ENCODE assay signal across 14 cellular contexts in the genomic region with DNA sequence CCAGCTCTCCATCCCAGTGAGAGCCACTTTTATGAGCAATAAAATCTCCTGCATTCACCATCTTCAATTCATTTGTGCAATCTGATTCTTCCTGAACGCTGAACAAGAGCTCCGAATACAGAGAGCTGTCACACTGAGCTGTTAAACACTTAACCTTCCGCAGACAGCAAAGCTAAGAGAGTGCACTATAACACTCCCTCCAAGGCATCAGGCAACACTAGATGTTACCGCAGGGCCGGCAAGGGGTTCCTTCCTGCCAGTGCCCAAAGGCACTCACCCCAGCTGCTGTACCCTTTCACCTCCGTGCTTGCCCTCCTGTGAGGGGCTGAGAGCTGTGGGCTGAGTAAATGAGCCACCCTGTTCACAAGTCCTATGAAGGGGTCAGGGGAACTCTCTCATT.
A peak's percentile ranks its signal among the peaks of the same experiment; 100 is the strongest.
DNase-seq lines count a peak whose midpoint lies in the region; ATAC-seq and TF ChIP-seq lines count a peak whose summit lies in the region.
"Had no signal": no experiment of that assay in that cellular context is flagged by ENCODE, and none has a peak within 500 bp of the region (broad histone marks: within the 10 kb centered on the region; RNA-seq: fewer than 3 reads in every experiment).

No MANE protein-coding gene starts in this region.

- no peak overlapping the region for H2AFZ ChIP-seq in Karpas-422 (ENCODE audit: low read length)

- no peaks in the 10 kb centered on the region for H3K79me2 ChIP-seq in Karpas-422 (ENCODE audit: low read length)

- H3K27me3 ChIP-seq in right cardiac atrium (ENCODE audit: control insufficient read depth, insufficient read depth) (no peaks in the 10 kb centered on the region), Karpas-422 (ENCODE audit: low read length) (no peaks in the 10 kb centered on the region)
- no peaks in the 10 kb centered on the region for H3K27me3 ChIP-seq in effector memory CD4-positive, alpha-beta T cell (replicated peaks; ENCODE audit: control insufficient read depth, insufficient read depth, low read length, poor library complexity, severe bottlenecking)
- H3K27me3 ChIP-seq: BE2C had no signal

- no peak overlapping the region for H3K9ac ChIP-seq in Karpas-422 (ENCODE audit: low read length)

- no peaks in the 10 kb centered on the region for H3K4me1 ChIP-seq in right cardiac atrium (ENCODE audit: control insufficient read depth, insufficient read depth, low read length)
- H3K4me1 ChIP-seq in effector memory CD4-positive, alpha-beta T cell (ENCODE audit: control insufficient read depth, insufficient read depth, low read length, poor library complexity, severe bottlenecking): no peaks in the 10 kb centered on the region
- H3K4me1 ChIP-seq in Karpas-422 (ENCODE audit: low read length): no peaks in the 10 kb centered on the region
- H3K4me1 ChIP-seq: BE2C had no signal

- H3K36me3 ChIP-seq in effector memory CD4-positive, alpha-beta T cell (ENCODE audit: control insufficient read depth, insufficient read depth, low read length): no peaks in the 10 kb centered on the region
- no peaks in the 10 kb centered on the region for H3K36me3 ChIP-seq in Karpas-422 (ENCODE audit: insufficient read depth, low read length)
- H3K36me3 ChIP-seq: BE2C had no signal

- H3K27ac ChIP-seq in right cardiac atrium (ENCODE audit: low read length): no peak overlapping the region
- no peak overlapping the region for H3K27ac ChIP-seq in effector memory CD4-positive, alpha-beta T cell (ENCODE audit: insufficient read depth, low read length, poor library complexity, severe bottlenecking)
- H3K27ac ChIP-seq in Karpas-422 (ENCODE audit: low read length): no peak overlapping the region

- peak; percentile 76 to 87 for ATAC-seq in right cardiac atrium
- ATAC-seq: CD8-positive, alpha-beta T cell; PC-3 had no signal

- WGBS in right cardiac atrium: 66% methylated on average over 6 of the region's 6 CpGs

- H3K9me3 ChIP-seq in right cardiac atrium (ENCODE audit: control insufficient read depth, low read length) (no peaks in the 10 kb centered on the region), Karpas-422 (ENCODE audit: low read length) (peaks cover 15% of the 10 kb centered on the region)
- H3K9me3 ChIP-seq in effector memory CD4-positive, alpha-beta T cell (ENCODE audit: control insufficient read depth, low read length): no peaks in the 10 kb centered on the region
- H3K9me3 ChIP-seq: BE2C had no signal

- CTCF ChIA-PET in HEK293T (lab: Yijun Ruan, JAX): no interaction called here

- POLR2A ChIA-PET in HEK293T (lab: Yijun Ruan, JAX): no interaction called here

- DNase-seq in DMS153 (lab: John Stamatoyannopoulos, UW): peak; percentile 43
- peak; percentile 15 for DNase-seq in HEK293T (ENCODE audit: extremely low spot score)
- peak; percentile 34 for DNase-seq in NCI-H510A (lab: John Stamatoyannopoulos, UW)
- peak in 2 of 3 donors; percentile 26 for DNase-seq in right cardiac atrium
- DNase-seq in effector memory CD4-positive, alpha-beta T cell: no peak
- DNase-seq in activated CD4-positive, alpha-beta T cell treated with anti-CD3 and anti-CD28 coated beads for 4 hours: no peak
- no peak for DNase-seq in RKO (ENCODE audit: low spot score)
- no peak for DNase-seq in Karpas-422
- DNase-seq: BE2C; CD8-positive, alpha-beta T cell; IMR-90; NCI-H1436 treated with DMSO at 0.1 percent for 48 hours; NCI-H2081 treated with DMSO at 0.1 percent for 48 hours; PC-3 had no signal

- H3K4me2 ChIP-seq in Karpas-422 (ENCODE audit: low read depth, low read length, poor library complexity, severe bottlenecking): no peak overlapping the region

- H4K20me1 ChIP-seq in Karpas-422 (ENCODE audit: insufficient read depth, low read depth, low read length): no peaks in the 10 kb centered on the region

- no peaks in the 10 kb centered on the region for H3K9me2 ChIP-seq in Karpas-422 (replicated peaks; ENCODE audit: insufficient read depth, low read length)

- intact Hi-C loops in right cardiac atrium (cut with DNase I): no loop called here

- H3K4me3 ChIP-seq in right cardiac atrium (ENCODE audit: low read length) (no peak overlapping the region), Karpas-422 (ENCODE audit: low read length) (no peak overlapping the region)
- H3K4me3 ChIP-seq in effector memory CD4-positive, alpha-beta T cell (ENCODE audit: insufficient read depth, low read depth, low read length, poor library complexity, severe bottlenecking): no peak overlapping the region

TF ChIP-seq in HEK293T, 16 proteins besides CTCF, POLR2A, EP300 and RAD21:
- TF ChIP-seq ELF4 (IDR thresholded peaks at IDR 0.05) (no peak), TARDBP (IDR thresholded peaks at IDR 0.05) (no peak), SUZ12 (IDR thresholded peaks at IDR 0.05) (no peak), L3MBTL2 (conservative IDR thresholded peaks at IDR 0.05) (no peak), FOXK2 (IDR thresholded peaks at IDR 0.05) (no peak), BHLHE40 (IDR thresholded peaks at IDR 0.05; ENCODE audit: borderline replicate concordance) (no peak)
- TF ChIP-seq, protein P1, sequence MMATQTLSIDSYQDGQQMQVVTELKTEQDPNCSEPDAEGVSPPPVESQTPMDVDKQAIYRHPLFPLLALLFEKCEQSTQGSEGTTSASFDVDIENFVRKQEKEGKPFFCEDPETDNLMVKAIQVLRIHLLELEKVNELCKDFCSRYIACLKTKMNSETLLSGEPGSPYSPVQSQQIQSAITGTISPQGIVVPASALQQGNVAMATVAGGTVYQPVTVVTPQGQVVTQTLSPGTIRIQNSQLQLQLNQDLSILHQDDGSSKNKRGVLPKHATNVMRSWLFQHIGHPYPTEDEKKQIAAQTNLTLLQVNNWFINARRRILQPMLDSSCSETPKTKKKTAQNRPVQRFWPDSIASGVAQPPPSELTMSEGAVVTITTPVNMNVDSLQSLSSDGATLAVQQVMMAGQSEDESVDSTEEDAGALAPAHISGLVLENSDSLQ (IDR thresholded peaks at IDR 0.05): peak; percentile 42; the same call in 1 of the 2 replicates

Comparison
In these comparisons a context has a peak if more than half of its experiments do, and no peak if none do; other contexts are left out.
1. DNase-seq: peak in DMS153 (single experiment), HEK293T (single experiment), NCI-H510A (single experiment) and right cardiac atrium (2 of 3); none in effector memory CD4-positive, alpha-beta T cell (0 of 3), activated CD4-positive, alpha-beta T cell treated with anti-CD3 and anti-CD28 coated beads for 4 hours (0 of 2), RKO (single experiment) and Karpas-422 (single experiment).